24 cellular contexts compared by ENCODE assay signal in the genomic region with DNA sequence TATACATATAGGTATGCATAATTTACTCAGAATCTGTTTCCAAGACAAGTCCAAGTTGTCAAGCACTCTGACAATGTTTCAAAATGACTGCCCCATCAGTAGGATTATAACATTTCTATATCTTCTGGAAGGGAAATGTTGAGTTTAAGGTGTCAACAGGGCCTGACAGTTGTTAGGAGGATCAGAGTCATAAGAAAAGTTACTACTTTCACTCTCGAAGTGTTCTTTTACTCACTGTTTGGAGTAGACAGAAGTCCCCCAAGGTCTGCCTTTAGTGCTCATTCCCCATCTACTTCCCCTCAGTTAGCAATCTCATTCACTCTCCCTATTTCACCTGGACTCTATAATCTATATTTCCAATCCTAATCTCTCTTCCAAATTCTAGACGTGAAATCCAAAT. TPM values are rescaled to one million over a fixed set of nuclear protein-coding genes. Genes with fewer than 3 reads are reported as not detected.
DNase-seq lines count a peak whose midpoint lies in the region; ATAC-seq and TF ChIP-seq lines count a peak whose summit lies in the region.
"Had no signal": no experiment of that assay in that cellular context is flagged by ENCODE, and none has a peak within 500 bp of the region (broad histone marks: within the 10 kb centered on the region; RNA-seq: fewer than 3 reads in every experiment).

No MANE protein-coding gene starts in this region.

- no peaks in the 10 kb centered on the region for H3K36me3 Mint-ChIP-seq in activated T-cell treated with anti-CD3 and anti-CD28 coated beads, Interleukin-2, amount 50 U/mL, for 72 hours (ENCODE audit: insufficient read depth in 2 of 2)
- no peaks in the 10 kb centered on the region for H3K36me3 Mint-ChIP-seq in nephron progenitor cell (ENCODE audit: low read depth)
- H3K36me3 Mint-ChIP-seq: CD8-positive, alpha-beta T cell had no signal

- H3K27ac Mint-ChIP-seq in activated T-cell treated with anti-CD3 and anti-CD28 coated beads, Interleukin-2, amount 50 U/mL, for 72 hours: no peak overlapping the region
- H3K27ac Mint-ChIP-seq in nephron progenitor cell: peak overlapping the region; percentile 46
- no peak overlapping the region for H3K27ac Mint-ChIP-seq in stimulated activated naive CD8-positive, alpha-beta T cell treated with anti-CD3 and anti-CD28 coated beads, Interleukin-15, amount 100 ng/mL, for 72 hours
- H3K27ac Mint-ChIP-seq: B cell; CD8-positive, alpha-beta T cell; HFFc6 had no signal

- peaks cover 19% of the 10 kb centered on the region for H3K4me1 Mint-ChIP-seq in activated T-cell treated with anti-CD3 and anti-CD28 coated beads, Interleukin-2, amount 50 U/mL, for 72 hours (ENCODE audit: low read depth)
- peaks cover 4% of the 10 kb centered on the region for H3K4me1 Mint-ChIP-seq in nephron progenitor cell
- peaks cover 7% of the 10 kb centered on the region for H3K4me1 Mint-ChIP-seq in stimulated activated naive CD8-positive, alpha-beta T cell treated with anti-CD3 and anti-CD28 coated beads, Interleukin-15, amount 100 ng/mL, for 72 hours
- H3K4me1 Mint-ChIP-seq: B cell had no signal

- peaks cover 17% of the 10 kb centered on the region for H3K27me3 Mint-ChIP-seq in activated T-cell treated with anti-CD3 and anti-CD28 coated beads, Interleukin-2, amount 50 U/mL, for 72 hours (ENCODE audit: low read depth)
- peaks cover 4% of the 10 kb centered on the region for H3K27me3 Mint-ChIP-seq in nephron progenitor cell (ENCODE audit: low read depth, poor library complexity)
- H3K27me3 Mint-ChIP-seq in stimulated activated naive CD8-positive, alpha-beta T cell treated with anti-CD3 and anti-CD28 coated beads, Interleukin-15, amount 100 ng/mL, for 72 hours: peaks cover 8% of the 10 kb centered on the region

- no peak for TF ChIP-seq CTCF in nephron progenitor cell (IDR thresholded peaks at IDR 0.05)

- peak; percentile 89 to 90 for ATAC-seq in activated T-cell treated with anti-CD3 and anti-CD28 coated beads, Interleukin-2, amount 50 U/mL, for 72 hours (replicated peaks in 1 of 2)
- ATAC-seq in HG02870 (IDR thresholded peaks at IDR 0.05; ENCODE audit: unreplicated experiment) (peak; percentile 55), HG03442 (IDR thresholded peaks at IDR 0.05; ENCODE audit: unreplicated experiment) (no peak)
- ATAC-seq in stimulated activated naive CD8-positive, alpha-beta T cell treated with anti-CD3 and anti-CD28 coated beads, Interleukin-15, amount 100 ng/mL, for 72 hours: peak; percentile 86
- ATAC-seq: CD8-positive, alpha-beta T cell had no signal

- no peaks in the 10 kb centered on the region for H3K9me3 Mint-ChIP-seq in activated T-cell treated with anti-CD3 and anti-CD28 coated beads, Interleukin-2, amount 50 U/mL, for 72 hours
- no peaks in the 10 kb centered on the region for H3K9me3 Mint-ChIP-seq in nephron progenitor cell
- H3K9me3 Mint-ChIP-seq in stimulated activated naive CD8-positive, alpha-beta T cell treated with anti-CD3 and anti-CD28 coated beads, Interleukin-15, amount 100 ng/mL, for 72 hours: no peaks in the 10 kb centered on the region
- H3K9me3 Mint-ChIP-seq: CD8-positive, alpha-beta T cell; HFFc6 had no signal

- H3K4me3 Mint-ChIP-seq in activated T-cell treated with anti-CD3 and anti-CD28 coated beads, Interleukin-2, amount 50 U/mL, for 72 hours: peak overlapping the region in 1 of 2 donors; percentile 11
- H3K4me3 Mint-ChIP-seq in nephron progenitor cell: no peak overlapping the region
- H3K4me3 Mint-ChIP-seq in stimulated activated naive CD8-positive, alpha-beta T cell treated with anti-CD3 and anti-CD28 coated beads, Interleukin-15, amount 100 ng/mL, for 72 hours: no peak overlapping the region
- H3K4me3 Mint-ChIP-seq: B cell; CD8-positive, alpha-beta T cell; HFFc6 had no signal

- no peak for DNase-seq in activated T-cell treated with anti-CD3 and anti-CD28 coated beads, Interleukin-2, amount 50 U/mL, for 72 hours
- no peak for DNase-seq in activated T-cell treated with anti-CD3 and anti-CD28 coated beads for 4 hours
- DNase-seq in nephron progenitor cell: no peak
- DNase-seq in stimulated activated naive CD8-positive, alpha-beta T cell treated with anti-CD3 and anti-CD28 coated beads, Interleukin-15, amount 100 ng/mL, for 72 hours: no peak
- no peak for DNase-seq in activated effector memory CD4-positive, alpha-beta T cell treated with anti-CD3 and anti-CD28 coated beads, Interleukin-2, amount 50 U/mL, for 16 hours
- DNase-seq: CD8-positive, alpha-beta T cell; DMS 273 treated with DMSO at 0.1 percent for 48 hours; DMS79; EL; GDM1; HFFc6; IMR-90; KG1; NCI-H1048; NCI-H1417; NCI-H1694; NCI-H2029 treated with DMSO at 0.1 percent for 48 hours; NCI-H446 treated with DMSO at 0.1 percent for 48 hours; NCI-H526; Right ventricle myocardium superior; RPMI8226 had no signal

RNA-seq across cellular contexts. Expression of a gene that starts 20.6 kb away (rescaled TPM):
- total RNA-seq in activated T-cell treated with anti-CD3 and anti-CD28 coated beads, Interleukin-2, amount 50 U/mL, for 72 hours: 1 to 10 TPM; 5.3 to 5.5 TPM
